ENCODE assay signal across 1 cellular context in genomic region chr11:43947003-43947500, GRCh38.
TF ChIP-seq lines count a peak whose summit lies in the region.

No MANE protein-coding gene starts in this region.

TF ChIP-seq in K562, 482 proteins besides CTCF, POLR2A, EP300 and RAD21 (continued from another document):
- TF ChIP-seq YY1 (IDR thresholded peaks at IDR 0.05; ENCODE audit: borderline replicate concordance in 1 of 3, control insufficient read depth in 1 of 3, extremely low read depth in 1 of 3, insufficient read depth in 3 of 3, insufficient read length in 1 of 3, insufficient replicate concordance in 2 of 3, low read depth in 1 of 3, low read length in 2 of 3) = peak in 1 of 3 experiments; percentile 31
- TF ChIP-seq MCM2 (IDR thresholded peaks at IDR 0.05; ENCODE audit: low read depth) = no peak
- no peak for TF ChIP-seq ZNF764 (CRISPR knock-in tag; IDR thresholded peaks at IDR 0.05; ENCODE audit: low read depth)
- TF ChIP-seq EHMT2 (IDR thresholded peaks at IDR 0.05) = peak; percentile 51; the same call in 1 of the 2 replicates
- TF ChIP-seq TRIM24 (IDR thresholded peaks at IDR 0.05) = peak in 1 of 2 experiments; percentile 55; a peak in 2 of 4 replicates
- TF ChIP-seq PPARD (CRISPR knock-in tag; IDR thresholded peaks at IDR 0.05) = no peak
- TF ChIP-seq PRDM10 (IDR thresholded peaks at IDR 0.05; ENCODE audit: partially characterized antibody) = peak; percentile 65
- peak; percentile 67 for TF ChIP-seq L3MBTL2 (IDR thresholded peaks at IDR 0.05)
- TF ChIP-seq HDAC1 (IDR thresholded peaks at IDR 0.05) = 0 out of 4 replicates have a peak, but pooled peaks of 1 of the 2 experiments have one; percentile 4
- TF ChIP-seq MYC (IDR thresholded peaks at IDR 0.05; ENCODE audit: low read depth, low read length) = peak; percentile 72
- TF ChIP-seq MYC (CRISPR knock-in tag; IDR thresholded peaks at IDR 0.05; ENCODE audit: borderline replicate concordance, low read depth) = no peak
- TF ChIP-seq MGA (IDR thresholded peaks at IDR 0.05) = peak; percentile 34; the same call in 1 of the 2 replicates
